8 cellular contexts compared by ENCODE assay signal in genomic region chr1:31422505-31423319, GRCh38. TPM values are rescaled to one million over a fixed set of nuclear protein-coding genes. Genes with fewer than 3 reads are reported as not detected.
DNase-seq lines count a peak whose midpoint lies in the region; ATAC-seq and TF ChIP-seq lines count a peak whose summit lies in the region.

No MANE protein-coding gene starts in this region.

- DNase-seq in DMS114 treated with DMSO at 0.1 percent for 48 hours (lab: John Stamatoyannopoulos, UW; ENCODE audit: unreplicated experiment) = peak; percentile 41
- DNase-seq in activated T-cell treated with anti-CD3 and anti-CD28 coated beads for 1 hour (ENCODE audit: low read depth) = peak; percentile 57
- peak; percentile 27 to 75 (median 53) for DNase-seq in naive thymus-derived CD8-positive, alpha-beta T cell
- DNase-seq in stimulated activated effector memory CD8-positive, alpha-beta T cell treated with anti-CD3 and anti-CD28 coated beads, Interleukin-12 subunit alpha, Interleukin-12 subunit beta, amount 100 ng/mL, for 72 hours (ENCODE audit: low spot score in 2 of 2) = peak; percentile 75 to 87

- peaks cover 9 to 40% (median 21%) of the 10 kb centered on the region in 5 donors for H3K27me3 Mint-ChIP-seq in naive thymus-derived CD8-positive, alpha-beta T cell

- peaks cover 4 to 17% (median 7%) of the 10 kb centered on the region in 4 donors for H3K4me1 Mint-ChIP-seq in naive thymus-derived CD8-positive, alpha-beta T cell
- peaks cover 10% of the 10 kb centered on the region for H3K4me1 Mint-ChIP-seq in stimulated activated effector memory CD8-positive, alpha-beta T cell treated with anti-CD3 and anti-CD28 coated beads, Interleukin-12 subunit alpha, Interleukin-12 subunit beta, amount 100 ng/mL, for 72 hours

- H3K4me2 ChIP-seq in OCI-LY3 (ENCODE audit: low read length) = peak overlapping the region; percentile 92

- no peaks in the 10 kb centered on the region for H3K9me3 ChIP-seq in OCI-LY3 (ENCODE audit: insufficient read depth, low read length)

- H3K36me3 Mint-ChIP-seq in naive thymus-derived CD8-positive, alpha-beta T cell = no peaks in the 10 kb centered on the region
- H3K36me3 Mint-ChIP-seq in stimulated activated effector memory CD8-positive, alpha-beta T cell treated with anti-CD3 and anti-CD28 coated beads, Interleukin-12 subunit alpha, Interleukin-12 subunit beta, amount 100 ng/mL, for 72 hours = no peaks in the 10 kb centered on the region

- peak; percentile 72 for TF ChIP-seq CTCF in OCI-LY3 (IDR thresholded peaks at IDR 0.05; ENCODE audit: low read depth, low read length)

- H3K4me3 Mint-ChIP-seq in naive thymus-derived CD8-positive, alpha-beta T cell = no peak overlapping the region
- H3K4me3 Mint-ChIP-seq in stimulated activated effector memory CD8-positive, alpha-beta T cell treated with anti-CD3 and anti-CD28 coated beads, Interleukin-12 subunit alpha, Interleukin-12 subunit beta, amount 100 ng/mL, for 72 hours = peak overlapping the region; percentile 26

- H3K27ac ChIP-seq in OCI-LY3 (ENCODE audit: low read length) = peak overlapping the region; percentile 40

- H3K27me3 ChIP-seq in OCI-LY3 (ENCODE audit: low read depth, low read length) = no peaks in the 10 kb centered on the region

- peak overlapping the region in 2 of 10 donors; percentile 31 to 83 for H3K27ac Mint-ChIP-seq in naive thymus-derived CD8-positive, alpha-beta T cell
- peak overlapping the region; percentile 87 for H3K27ac Mint-ChIP-seq in stimulated activated effector memory CD8-positive, alpha-beta T cell treated with anti-CD3 and anti-CD28 coated beads, Interleukin-12 subunit alpha, Interleukin-12 subunit beta, amount 100 ng/mL, for 72 hours

- peaks cover 48% of the 10 kb centered on the region for H3K4me1 ChIP-seq in OCI-LY3 (ENCODE audit: low read length)

- H3K4me3 ChIP-seq in OCI-LY3 (ENCODE audit: low read length) = peak overlapping the region; percentile 72

- POLR2A ChIA-PET in naive thymus-derived CD8-positive, alpha-beta T cell (lab: Charles Lee) = no interaction called here

- H3K36me3 ChIP-seq in OCI-LY3 (replicated peaks; ENCODE audit: low read depth, low read length) = no peaks in the 10 kb centered on the region

- ATAC-seq in HG03066 (IDR thresholded peaks at IDR 0.05; ENCODE audit: low read depth, unreplicated experiment) = peak; percentile 38
- peak; percentile 87 for ATAC-seq in esophagus mucosa
- ATAC-seq in naive thymus-derived CD8-positive, alpha-beta T cell = peak; percentile 59 to 68
- ATAC-seq in stimulated activated effector memory CD8-positive, alpha-beta T cell treated with anti-CD3 and anti-CD28 coated beads, Interleukin-12 subunit alpha, Interleukin-12 subunit beta, amount 100 ng/mL, for 72 hours = peak; percentile 99
- ATAC-seq in GM19452 (IDR thresholded peaks at IDR 0.05; ENCODE audit: unreplicated experiment) = no peak

- H3K9me3 Mint-ChIP-seq in naive thymus-derived CD8-positive, alpha-beta T cell = no peaks in the 10 kb centered on the region
- no peaks in the 10 kb centered on the region for H3K9me3 Mint-ChIP-seq in stimulated activated effector memory CD8-positive, alpha-beta T cell treated with anti-CD3 and anti-CD28 coated beads, Interleukin-12 subunit alpha, Interleukin-12 subunit beta, amount 100 ng/mL, for 72 hours

- H4K20me1 ChIP-seq in OCI-LY3 (ENCODE audit: insufficient read depth, low read length) = no peaks in the 10 kb centered on the region

- peak overlapping the region; percentile 41; the same call in 1 of the 2 replicates for H2AFZ ChIP-seq in OCI-LY3 (ENCODE audit: low read depth, low read length)

- no peaks in the 10 kb centered on the region for H3K79me2 ChIP-seq in OCI-LY3 (ENCODE audit: low read length)

- peak overlapping the region; percentile 50 for H3K9ac ChIP-seq in OCI-LY3 (ENCODE audit: low read length)

RNA-seq across cellular contexts. Expression of gene SERINC2, which starts 9.7 kb away (rescaled TPM):
- 109 TPM for total RNA-seq in esophagus mucosa
- total RNA-seq in naive thymus-derived CD8-positive, alpha-beta T cell = not detected
- polyA plus RNA-seq in naive thymus-derived CD8-positive, alpha-beta T cell = not detected

RNA-seq across cellular contexts. Expression of gene FABP3, which starts 49.8 kb away (rescaled TPM):
- 0.36 TPM for total RNA-seq in esophagus mucosa
- not detected for total RNA-seq in naive thymus-derived CD8-positive, alpha-beta T cell
- not detected for polyA plus RNA-seq in naive thymus-derived CD8-positive, alpha-beta T cell

Comparison
In these comparisons a context has a peak if more than half of its experiments do, and no peak if none do; other contexts are left out.
1. RNA of gene SERINC2, which starts 9.7 kb away (total RNA-seq): 109 TPM in esophagus mucosa (single experiment); not detected in naive thymus-derived CD8-positive, alpha-beta T cell; every median in the first group is over 10 times any median in the second.
2. Peak in every context shown above with its lines, with median percentiles within 50 percentile points of each other: DNase-seq.